Comparison of ENCODE assay signal across 15 cellular contexts in genomic region chr11:120040136-120040840, GRCh38.
DNase-seq lines count a peak whose midpoint lies in the region; TF ChIP-seq lines count a peak whose summit lies in the region.
"Had no signal": no experiment of that assay in that cellular context is flagged by ENCODE, and none has a peak within 500 bp of the region (broad histone marks: within the 10 kb centered on the region; RNA-seq: fewer than 3 reads in every experiment).

No MANE protein-coding gene starts in this region.

- H3K27ac ChIP-seq in right atrium auricular region (no peak overlapping the region), coronary artery (no peak overlapping the region), neuronal stem cell (replicated peaks; ENCODE audit: low read length) (no peak overlapping the region), prostate gland (no peak overlapping the region), spleen (no peak overlapping the region)

- intact Hi-C loops in cardiac septum (cut with DNase I): no loop called here
- intact Hi-C loops in prostate gland (cut with DNase I): no loop called here
- intact Hi-C loops in spleen (cut with DNase I; ENCODE audit: low total_unique reads): no loop called here

- H3K4me3 ChIP-seq in right atrium auricular region (no peak overlapping the region), coronary artery (no peak overlapping the region), neuronal stem cell (ENCODE audit: low read length in 2 of 2) (no peak overlapping the region), prostate gland (no peak overlapping the region), spleen (no peak overlapping the region)

- no peak overlapping the region for H2BK120ac ChIP-seq in neuronal stem cell (ENCODE audit: low read depth, low read length)

- H4K8ac ChIP-seq in neuronal stem cell (ENCODE audit: low read depth, low read length): no peak overlapping the region

- H3K9ac ChIP-seq in neuronal stem cell (ENCODE audit: low read depth, low read length, poor library complexity): no peak overlapping the region

- peak overlapping the region; percentile 66 for H2BK15ac ChIP-seq in neuronal stem cell (ENCODE audit: low read length)

- peak overlapping the region; percentile 7 for H3K4ac ChIP-seq in neuronal stem cell (ENCODE audit: low read length)

- H3K79me1 ChIP-seq in neuronal stem cell (ENCODE audit: low read depth, low read length): no peaks in the 10 kb centered on the region

- H2BK12ac ChIP-seq in neuronal stem cell (ENCODE audit: low read length): peak overlapping the region; percentile 24

- H3K23ac ChIP-seq in neuronal stem cell (ENCODE audit: low read depth, low read length, poor library complexity): no peak overlapping the region

- H3K9me3 ChIP-seq in right atrium auricular region: peaks cover 0 to 17% of the 10 kb centered on the region in 2 donors
- peaks cover 0 to 5% of the 10 kb centered on the region in 2 donors for H3K9me3 ChIP-seq in neuronal stem cell (replicated peaks in 1 of 2; ENCODE audit: control insufficient read depth in 2 of 2, insufficient read depth in 1 of 2, low read depth in 1 of 2, low read length in 2 of 2)
- H3K9me3 ChIP-seq in prostate gland: no peaks in the 10 kb centered on the region
- peaks cover 0 to 17% (median 3%) of the 10 kb centered on the region in 8 donors for H3K9me3 ChIP-seq in spleen

- H2AK5ac ChIP-seq in neuronal stem cell (ENCODE audit: low read depth, low read length): peak overlapping the region; percentile 27

- H3K27me3 ChIP-seq in right atrium auricular region: no peaks in the 10 kb centered on the region
- peaks cover 0 to 8% (median 0%) of the 10 kb centered on the region in 3 experiments for H3K27me3 ChIP-seq in neuronal stem cell (ENCODE audit: control insufficient read depth in 3 of 3, insufficient read depth in 3 of 3, low read depth in 1 of 3, low read length in 3 of 3)
- H3K27me3 ChIP-seq in prostate gland (replicated peaks; ENCODE audit: insufficient read depth): no peaks in the 10 kb centered on the region
- peaks cover 0 to 18% (median 0%) of the 10 kb centered on the region in 7 donors for H3K27me3 ChIP-seq in spleen (replicated peaks in 1 of 7)

- H4K91ac ChIP-seq in neuronal stem cell (ENCODE audit: low read depth, low read length, poor library complexity): no peak overlapping the region

- no peak overlapping the region for H2AFZ ChIP-seq in neuronal stem cell (ENCODE audit: low read length)

- H3K4me1 ChIP-seq in right atrium auricular region (no peaks in the 10 kb centered on the region), neuronal stem cell (ENCODE audit: control insufficient read depth in 2 of 2, insufficient read depth in 1 of 2, low read depth in 1 of 2, low read length in 2 of 2) (peaks cover 0 to 15% of the 10 kb centered on the region in 2 donors), prostate gland (replicated peaks) (no peaks in the 10 kb centered on the region), spleen (no peaks in the 10 kb centered on the region)

- TF ChIP-seq POLR2A in prostate gland (IDR thresholded peaks at IDR 0.05) (no peak), spleen (IDR thresholded peaks at IDR 0.05) (no peak)

- H2BK5ac ChIP-seq in neuronal stem cell (ENCODE audit: low read length): no peak overlapping the region

- peak overlapping the region; percentile 9 for H3K14ac ChIP-seq in neuronal stem cell (ENCODE audit: low read length)

- TF ChIP-seq CTCF in right atrium auricular region (IDR thresholded peaks at IDR 0.05): no peak
- no peak for TF ChIP-seq CTCF in coronary artery (IDR thresholded peaks at IDR 0.05)
- TF ChIP-seq CTCF in prostate gland (IDR thresholded peaks at IDR 0.05): no peak
- TF ChIP-seq CTCF in spleen (IDR thresholded peaks at IDR 0.05 in 8 of 11, conservative IDR thresholded peaks at IDR 0.05 in 3 of 11): no peak

- WGBS in neuronal stem cell (ENCODE audit: extremely low coverage in 2 of 2, insufficient read length in 2 of 2, insufficient replicate concordance in 1 of 2), 2 donors: no CpG with 5 or more reads among the region's 6 CpGs
- 83% methylated on average over 6 of the region's 6 CpGs for WGBS in prostate gland
- WGBS in spleen, 5 donors: 60 to 76% (median 70%) methylated on average over 6 of the region's 6 CpGs

- DNase-seq in cardiac septum (ENCODE audit: low spot score) (peak; percentile 36), right atrium auricular region (ENCODE audit: low spot score) (no peak), coronary artery (ENCODE audit: low spot score) (peak; percentile 53), neuronal stem cell (ENCODE audit: low spot score) (no peak), prostate gland (ENCODE audit: low spot score) (no peak), glomerular visceral epithelial cell (ENCODE audit: extremely low spot score) (no peak), spleen (no peak)
- DNase-seq: C1 segment of cervical spinal cord; CD8-positive, alpha-beta memory T cell; KG1; MV-4-11; NCI-H1694 treated with DMSO at 0.1 percent for 48 hours; NCI-H446; NCI-H526 treated with DMSO at 0.1 percent for 48 hours; Right ventricle myocardium superior had no signal

- H3K4me2 ChIP-seq in neuronal stem cell (ENCODE audit: insufficient read depth, low read length, poor library complexity, severe bottlenecking): no peak overlapping the region

- no peaks in the 10 kb centered on the region for H3K36me3 ChIP-seq in right atrium auricular region
- H3K36me3 ChIP-seq in neuronal stem cell (replicated peaks in 1 of 2; ENCODE audit: control insufficient read depth in 2 of 2, insufficient read depth in 2 of 2, low read length in 2 of 2): no peaks in the 10 kb centered on the region
- H3K36me3 ChIP-seq in prostate gland: no peaks in the 10 kb centered on the region
- no peaks in the 10 kb centered on the region for H3K36me3 ChIP-seq in spleen

- peak overlapping the region; percentile 16 for H3K18ac ChIP-seq in neuronal stem cell (ENCODE audit: low read length)

Comparison
In these comparisons a context has a peak if more than half of its experiments do, and no peak if none do; other contexts are left out.
1. DNase-seq: peak in cardiac septum (single experiment) and coronary artery (single experiment); none in right atrium auricular region (single experiment), neuronal stem cell (single experiment), prostate gland (single experiment), glomerular visceral epithelial cell (single experiment) and spleen (single experiment).